Comparison of ENCODE assay signal across 1 cellular context in the genomic region with DNA sequence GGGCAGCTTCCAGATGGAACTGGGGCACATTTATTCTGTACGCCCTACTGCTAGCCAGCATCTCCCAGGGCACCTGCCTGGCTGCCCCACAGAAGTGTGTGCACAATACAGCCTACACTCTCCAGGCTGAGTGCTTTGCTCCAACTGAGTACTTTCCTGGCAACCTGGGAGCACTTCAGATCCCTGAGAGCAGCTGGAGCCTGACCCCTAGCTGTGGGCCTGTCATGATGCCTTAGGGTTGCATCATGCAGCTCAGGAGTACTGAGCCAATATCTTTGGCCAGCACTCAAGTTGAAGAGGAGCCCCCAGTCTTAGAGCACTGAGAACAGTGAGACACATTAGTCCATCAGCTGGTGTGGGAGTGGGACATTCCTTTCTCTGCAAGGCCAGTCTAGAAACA.
TF ChIP-seq lines count a peak whose summit lies in the region.

No MANE protein-coding gene starts in this region.

TF ChIP-seq in GM23338, 12 proteins besides CTCF, POLR2A, EP300 and RAD21 (continued from another document):
- TF ChIP-seq, protein P1, sequence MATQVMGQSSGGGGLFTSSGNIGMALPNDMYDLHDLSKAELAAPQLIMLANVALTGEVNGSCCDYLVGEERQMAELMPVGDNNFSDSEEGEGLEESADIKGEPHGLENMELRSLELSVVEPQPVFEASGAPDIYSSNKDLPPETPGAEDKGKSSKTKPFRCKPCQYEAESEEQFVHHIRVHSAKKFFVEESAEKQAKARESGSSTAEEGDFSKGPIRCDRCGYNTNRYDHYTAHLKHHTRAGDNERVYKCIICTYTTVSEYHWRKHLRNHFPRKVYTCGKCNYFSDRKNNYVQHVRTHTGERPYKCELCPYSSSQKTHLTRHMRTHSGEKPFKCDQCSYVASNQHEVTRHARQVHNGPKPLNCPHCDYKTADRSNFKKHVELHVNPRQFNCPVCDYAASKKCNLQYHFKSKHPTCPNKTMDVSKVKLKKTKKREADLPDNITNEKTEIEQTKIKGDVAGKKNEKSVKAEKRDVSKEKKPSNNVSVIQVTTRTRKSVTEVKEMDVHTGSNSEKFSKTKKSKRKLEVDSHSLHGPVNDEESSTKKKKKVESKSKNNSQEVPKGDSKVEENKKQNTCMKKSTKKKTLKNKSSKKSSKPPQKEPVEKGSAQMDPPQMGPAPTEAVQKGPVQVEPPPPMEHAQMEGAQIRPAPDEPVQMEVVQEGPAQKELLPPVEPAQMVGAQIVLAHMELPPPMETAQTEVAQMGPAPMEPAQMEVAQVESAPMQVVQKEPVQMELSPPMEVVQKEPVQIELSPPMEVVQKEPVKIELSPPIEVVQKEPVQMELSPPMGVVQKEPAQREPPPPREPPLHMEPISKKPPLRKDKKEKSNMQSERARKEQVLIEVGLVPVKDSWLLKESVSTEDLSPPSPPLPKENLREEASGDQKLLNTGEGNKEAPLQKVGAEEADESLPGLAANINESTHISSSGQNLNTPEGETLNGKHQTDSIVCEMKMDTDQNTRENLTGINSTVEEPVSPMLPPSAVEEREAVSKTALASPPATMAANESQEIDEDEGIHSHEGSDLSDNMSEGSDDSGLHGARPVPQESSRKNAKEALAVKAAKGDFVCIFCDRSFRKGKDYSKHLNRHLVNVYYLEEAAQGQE (IDR thresholded peaks at IDR 0.05; ENCODE audit: unreplicated experiment), result no peak
- TF ChIP-seq NANOG (IDR thresholded peaks at IDR 0.05; ENCODE audit: borderline replicate concordance), result no peak
- TF ChIP-seq, protein P2, sequence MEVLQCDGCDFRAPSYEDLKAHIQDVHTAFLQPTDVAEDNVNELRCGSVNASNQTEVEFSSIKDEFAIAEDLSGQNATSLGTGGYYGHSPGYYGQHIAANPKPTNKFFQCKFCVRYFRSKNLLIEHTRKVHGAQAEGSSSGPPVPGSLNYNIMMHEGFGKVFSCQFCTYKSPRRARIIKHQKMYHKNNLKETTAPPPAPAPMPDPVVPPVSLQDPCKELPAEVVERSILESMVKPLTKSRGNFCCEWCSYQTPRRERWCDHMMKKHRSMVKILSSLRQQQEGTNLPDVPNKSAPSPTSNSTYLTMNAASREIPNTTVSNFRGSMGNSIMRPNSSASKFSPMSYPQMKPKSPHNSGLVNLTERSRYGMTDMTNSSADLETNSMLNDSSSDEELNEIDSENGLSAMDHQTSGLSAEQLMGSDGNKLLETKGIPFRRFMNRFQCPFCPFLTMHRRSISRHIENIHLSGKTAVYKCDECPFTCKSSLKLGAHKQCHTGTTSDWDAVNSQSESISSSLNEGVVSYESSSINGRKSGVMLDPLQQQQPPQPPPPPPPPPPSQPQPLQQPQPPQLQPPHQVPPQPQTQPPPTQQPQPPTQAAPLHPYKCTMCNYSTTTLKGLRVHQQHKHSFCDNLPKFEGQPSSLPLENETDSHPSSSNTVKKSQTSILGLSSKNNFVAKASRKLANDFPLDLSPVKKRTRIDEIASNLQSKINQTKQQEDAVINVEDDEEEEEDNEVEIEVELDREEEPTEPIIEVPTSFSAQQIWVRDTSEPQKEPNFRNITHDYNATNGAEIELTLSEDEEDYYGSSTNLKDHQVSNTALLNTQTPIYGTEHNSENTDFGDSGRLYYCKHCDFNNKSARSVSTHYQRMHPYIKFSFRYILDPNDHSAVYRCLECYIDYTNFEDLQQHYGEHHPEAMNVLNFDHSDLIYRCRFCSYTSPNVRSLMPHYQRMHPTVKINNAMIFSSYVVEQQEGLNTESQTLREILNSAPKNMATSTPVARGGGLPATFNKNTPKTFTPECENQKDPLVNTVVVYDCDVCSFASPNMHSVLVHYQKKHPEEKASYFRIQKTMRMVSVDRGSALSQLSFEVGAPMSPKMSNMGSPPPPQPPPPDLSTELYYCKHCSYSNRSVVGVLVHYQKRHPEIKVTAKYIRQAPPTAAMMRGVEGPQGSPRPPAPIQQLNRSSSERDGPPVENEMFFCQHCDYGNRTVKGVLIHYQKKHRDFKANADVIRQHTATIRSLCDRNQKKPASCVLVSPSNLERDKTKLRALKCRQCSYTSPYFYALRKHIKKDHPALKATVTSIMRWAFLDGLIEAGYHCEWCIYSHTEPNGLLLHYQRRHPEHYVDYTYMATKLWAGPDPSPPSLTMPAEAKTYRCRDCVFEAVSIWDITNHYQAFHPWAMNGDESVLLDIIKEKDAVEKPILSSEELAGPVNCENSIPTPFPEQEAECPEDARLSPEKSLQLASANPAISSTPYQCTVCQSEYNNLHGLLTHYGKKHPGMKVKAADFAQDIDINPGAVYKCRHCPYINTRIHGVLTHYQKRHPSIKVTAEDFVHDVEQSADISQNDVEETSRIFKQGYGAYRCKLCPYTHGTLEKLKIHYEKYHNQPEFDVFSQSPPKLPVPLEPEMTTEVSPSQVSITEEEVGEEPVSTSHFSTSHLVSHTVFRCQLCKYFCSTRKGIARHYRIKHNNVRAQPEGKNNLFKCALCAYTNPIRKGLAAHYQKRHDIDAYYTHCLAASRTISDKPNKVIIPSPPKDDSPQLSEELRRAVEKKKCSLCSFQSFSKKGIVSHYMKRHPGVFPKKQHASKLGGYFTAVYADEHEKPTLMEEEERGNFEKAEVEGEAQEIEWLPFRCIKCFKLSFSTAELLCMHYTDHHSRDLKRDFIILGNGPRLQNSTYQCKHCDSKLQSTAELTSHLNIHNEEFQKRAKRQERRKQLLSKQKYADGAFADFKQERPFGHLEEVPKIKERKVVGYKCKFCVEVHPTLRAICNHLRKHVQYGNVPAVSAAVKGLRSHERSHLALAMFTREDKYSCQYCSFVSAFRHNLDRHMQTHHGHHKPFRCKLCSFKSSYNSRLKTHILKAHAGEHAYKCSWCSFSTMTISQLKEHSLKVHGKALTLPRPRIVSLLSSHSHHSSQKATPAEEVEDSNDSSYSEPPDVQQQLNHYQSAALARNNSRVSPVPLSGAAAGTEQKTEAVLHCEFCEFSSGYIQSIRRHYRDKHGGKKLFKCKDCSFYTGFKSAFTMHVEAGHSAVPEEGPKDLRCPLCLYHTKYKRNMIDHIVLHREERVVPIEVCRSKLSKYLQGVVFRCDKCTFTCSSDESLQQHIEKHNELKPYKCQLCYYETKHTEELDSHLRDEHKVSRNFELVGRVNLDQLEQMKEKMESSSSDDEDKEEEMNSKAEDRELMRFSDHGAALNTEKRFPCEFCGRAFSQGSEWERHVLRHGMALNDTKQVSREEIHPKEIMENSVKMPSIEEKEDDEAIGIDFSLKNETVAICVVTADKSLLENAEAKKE (CRISPR knock-in tag; IDR thresholded peaks at IDR 0.05), result no peak
